ENCODE assay signal across 1 cellular context in the genomic region with DNA sequence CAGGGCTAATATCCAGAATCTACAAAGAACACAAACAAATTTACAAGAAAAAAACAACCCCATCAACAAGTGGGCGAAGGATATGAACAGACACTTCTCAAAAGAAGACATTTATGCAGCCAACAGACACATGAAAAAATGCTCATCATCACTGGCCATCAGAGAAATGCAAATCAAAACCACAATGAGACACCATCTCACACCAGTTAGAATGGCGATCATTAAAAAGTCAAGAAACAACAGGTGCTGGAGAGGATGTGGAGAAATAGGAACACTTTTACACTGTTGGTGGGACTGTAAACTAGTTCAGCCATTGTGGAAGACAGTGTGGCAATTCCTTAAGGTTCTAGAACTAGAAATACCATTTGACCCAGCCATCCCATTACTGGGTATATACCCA.
TF ChIP-seq lines count a peak whose summit lies in the region.
"Not testable (repeated sequence)": the region's sequence is repeated elsewhere in the genome, so short reads cannot be mapped to it uniquely, and the experiment has no call there.

No MANE protein-coding gene starts in this region.

- TF ChIP-seq CTCF in HEK293 (tag by site-specific recombination; IDR thresholded peaks at IDR 0.05): not testable (repeated sequence)

- H3K4me3 ChIP-seq in HEK293 (ENCODE audit: low read depth, low read length): not testable (repeated sequence)

- not testable (repeated sequence) for H3K9me3 ChIP-seq in HEK293 (ENCODE audit: control insufficient read depth, insufficient read depth, low read depth, low read length)

- H3K27ac ChIP-seq in HEK293 (ENCODE audit: extremely low read depth, low read depth, low read length): not testable (repeated sequence)

- CTCF ChIA-PET in HEK293 (lab: Yijun Ruan, JAX): not testable (repeated sequence)

- POLR2A ChIA-PET in HEK293 (lab: Yijun Ruan, JAX): not testable (repeated sequence)

- not testable (repeated sequence) for H3K36me3 ChIP-seq in HEK293 (ENCODE audit: control insufficient read depth in 2 of 2, insufficient read depth in 1 of 2, low read length in 2 of 2)

- not testable (repeated sequence) for H3K4me1 ChIP-seq in HEK293 (ENCODE audit: control insufficient read depth, insufficient read depth, low read length)

TF ChIP-seq in HEK293, 187 proteins besides CTCF, POLR2A, EP300 and RAD21:
- TF ChIP-seq SCRT2 (tag by site-specific recombination; IDR thresholded peaks at IDR 0.05): peak; percentile 77
- peak; percentile 63; the same call in 1 of the 2 replicates for TF ChIP-seq SCRT1 (tag by site-specific recombination; IDR thresholded peaks at IDR 0.05; ENCODE audit: borderline replicate concordance)
